Comparison of ENCODE assay signal across 1 cellular context in genomic region chr15:50116477-50116876, GRCh38.
A peak's percentile ranks its signal among the peaks of the same experiment; 100 is the strongest.
TF ChIP-seq lines count a peak whose summit lies in the region.

No MANE protein-coding gene starts in this region.

TF ChIP-seq in K562, 482 proteins besides CTCF, POLR2A, EP300 and RAD21 (continued from another document):
- TF ChIP-seq SMC3 (conservative IDR thresholded peaks at IDR 0.05; ENCODE audit: insufficient read depth, low read depth, low read length) = peak; percentile 29; the same call in 1 of the 2 replicates
- TF ChIP-seq HNRNPUL1 (IDR thresholded peaks at IDR 0.05; ENCODE audit: low read length) = no peak
- TF ChIP-seq CHD2 (IDR thresholded peaks at IDR 0.05; ENCODE audit: low read depth, low read length) = no peak
- no peak for TF ChIP-seq ZNF699 (CRISPR knock-in tag; IDR thresholded peaks at IDR 0.05; ENCODE audit: insufficient replicate concordance)
- peak; percentile 62; the same call in 1 of the 2 replicates for TF ChIP-seq CHAMP1 (IDR thresholded peaks at IDR 0.05)
- TF ChIP-seq, protein P1, sequence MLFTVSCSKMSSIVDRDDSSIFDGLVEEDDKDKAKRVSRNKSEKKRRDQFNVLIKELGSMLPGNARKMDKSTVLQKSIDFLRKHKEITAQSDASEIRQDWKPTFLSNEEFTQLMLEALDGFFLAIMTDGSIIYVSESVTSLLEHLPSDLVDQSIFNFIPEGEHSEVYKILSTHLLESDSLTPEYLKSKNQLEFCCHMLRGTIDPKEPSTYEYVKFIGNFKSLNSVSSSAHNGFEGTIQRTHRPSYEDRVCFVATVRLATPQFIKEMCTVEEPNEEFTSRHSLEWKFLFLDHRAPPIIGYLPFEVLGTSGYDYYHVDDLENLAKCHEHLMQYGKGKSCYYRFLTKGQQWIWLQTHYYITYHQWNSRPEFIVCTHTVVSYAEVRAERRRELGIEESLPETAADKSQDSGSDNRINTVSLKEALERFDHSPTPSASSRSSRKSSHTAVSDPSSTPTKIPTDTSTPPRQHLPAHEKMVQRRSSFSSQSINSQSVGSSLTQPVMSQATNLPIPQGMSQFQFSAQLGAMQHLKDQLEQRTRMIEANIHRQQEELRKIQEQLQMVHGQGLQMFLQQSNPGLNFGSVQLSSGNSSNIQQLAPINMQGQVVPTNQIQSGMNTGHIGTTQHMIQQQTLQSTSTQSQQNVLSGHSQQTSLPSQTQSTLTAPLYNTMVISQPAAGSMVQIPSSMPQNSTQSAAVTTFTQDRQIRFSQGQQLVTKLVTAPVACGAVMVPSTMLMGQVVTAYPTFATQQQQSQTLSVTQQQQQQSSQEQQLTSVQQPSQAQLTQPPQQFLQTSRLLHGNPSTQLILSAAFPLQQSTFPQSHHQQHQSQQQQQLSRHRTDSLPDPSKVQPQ (CRISPR knock-in tag; IDR thresholded peaks at IDR 0.05; ENCODE audit: borderline replicate concordance) = no peak
- TF ChIP-seq EHMT2 (IDR thresholded peaks at IDR 0.05) = no peak
- peak; percentile 94 for TF ChIP-seq TCF7 (IDR thresholded peaks at IDR 0.05; ENCODE audit: borderline replicate concordance)
- 0 out of 2 replicates have a peak, but pooled peaks have one; percentile 65 for TF ChIP-seq ZNF24 (IDR thresholded peaks at IDR 0.05)
- no peak for TF ChIP-seq SMAD4 (CRISPR knock-in tag; conservative IDR thresholded peaks at IDR 0.05)
- TF ChIP-seq RFX5 (IDR thresholded peaks at IDR 0.05; ENCODE audit: low read depth, low read length) = no peak
- TF ChIP-seq NR2C1 (IDR thresholded peaks at IDR 0.05) = peak; percentile 72
- TF ChIP-seq NR2C1 (tag; IDR thresholded peaks at IDR 0.05) = peak; percentile 84
- TF ChIP-seq JUND (IDR thresholded peaks at IDR 0.05; ENCODE audit: borderline replicate concordance, low read depth, low read length) = no peak; the same call in 1 of the 2 replicates
- TF ChIP-seq JUND (tag; IDR thresholded peaks at IDR 0.05; ENCODE audit: borderline replicate concordance, low read depth, low read length) = peak; percentile 30; the same call in 2 of the 3 replicates
- TF ChIP-seq NR2C2 (CRISPR knock-in tag; IDR thresholded peaks at IDR 0.05) = no peak
- TF ChIP-seq NR2C2 (tag; IDR thresholded peaks at IDR 0.05) = peak; percentile 57; the same call in 1 of the 2 replicates
- peak; percentile 90 for TF ChIP-seq LEF1 (IDR thresholded peaks at IDR 0.05)
- no peak for TF ChIP-seq PRPF4 (IDR thresholded peaks at IDR 0.05; ENCODE audit: insufficient read depth, low read depth, low read length, poor library complexity, severe bottlenecking)
- no peak for TF ChIP-seq RNF2 (IDR thresholded peaks at IDR 0.05)
- no peak for TF ChIP-seq POLR2AphosphoS5 (IDR thresholded peaks at IDR 0.05; ENCODE audit: control insufficient read depth, insufficient read depth, low read depth, low read length)
- no peak for TF ChIP-seq ZFP36 (IDR thresholded peaks at IDR 0.05; ENCODE audit: low read depth, low read length, partially characterized antibody)
- 0 out of 2 replicates have a peak, but pooled peaks have one; percentile 45 for TF ChIP-seq ATF7 (IDR thresholded peaks at IDR 0.05)
- TF ChIP-seq TARDBP (IDR thresholded peaks at IDR 0.05) = no peak
- TF ChIP-seq TGIF2 (CRISPR knock-in tag; IDR thresholded peaks at IDR 0.05) = no peak
- TF ChIP-seq CHD4 (IDR thresholded peaks at IDR 0.05; ENCODE audit: insufficient read depth, insufficient replicate concordance, low read depth, low read length, poor library complexity, severe bottlenecking) = no peak
- TF ChIP-seq ZNF354B (CRISPR knock-in tag; IDR thresholded peaks at IDR 0.05) = no peak
- TF ChIP-seq REST (CRISPR knock-in tag; IDR thresholded peaks at IDR 0.05; ENCODE audit: low read depth) = no peak
- no peak for TF ChIP-seq ETS1 (conservative IDR thresholded peaks at IDR 0.05; ENCODE audit: control insufficient read depth, low read depth, low read length)
TF ChIP-seq in K562: peak in this region for 12.
